In the genomic region with DNA sequence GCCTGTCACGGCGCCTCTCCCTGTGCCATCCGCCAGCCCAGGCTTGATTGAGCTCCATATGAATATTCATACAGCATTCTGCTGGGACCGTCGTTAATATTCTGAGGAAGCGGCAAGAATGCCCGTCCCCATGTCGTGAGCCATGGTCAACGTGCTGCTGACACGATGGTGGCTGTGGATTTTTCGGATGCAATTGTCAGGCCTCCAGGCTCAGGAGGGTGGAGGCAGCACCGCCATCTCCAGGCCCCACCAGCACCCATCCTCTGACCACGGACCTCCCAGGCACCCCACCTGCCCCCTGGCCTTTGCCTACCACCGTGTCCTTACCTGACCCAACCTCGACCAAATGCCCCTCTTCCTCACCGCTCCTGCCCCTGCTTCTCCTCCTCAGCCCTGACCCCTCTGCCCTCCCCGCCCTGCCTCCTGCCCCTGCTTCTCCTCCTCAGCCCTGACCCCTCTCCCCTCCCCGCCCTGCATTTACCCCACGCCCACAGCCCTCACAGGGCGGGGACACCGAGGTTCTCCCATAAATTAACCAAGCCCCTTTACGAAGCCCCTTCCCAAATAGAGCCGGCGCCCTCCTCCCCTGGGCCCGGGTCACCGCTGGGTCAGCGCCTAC, we compare ENCODE assay signal across 1 cellular context.
TF ChIP-seq lines count a peak whose summit lies in the region.

No MANE protein-coding gene starts in this region.

TF ChIP-seq in GM12878, 131 proteins besides CTCF, POLR2A, EP300 and RAD21:
- TF ChIP-seq DPF2 (IDR thresholded peaks at IDR 0.05) = no peak
- TF ChIP-seq HDGF (IDR thresholded peaks at IDR 0.05) = peak; percentile 74
- no peak for TF ChIP-seq NR2F1 (conservative IDR thresholded peaks at IDR 0.05)
- TF ChIP-seq, protein P1, sequence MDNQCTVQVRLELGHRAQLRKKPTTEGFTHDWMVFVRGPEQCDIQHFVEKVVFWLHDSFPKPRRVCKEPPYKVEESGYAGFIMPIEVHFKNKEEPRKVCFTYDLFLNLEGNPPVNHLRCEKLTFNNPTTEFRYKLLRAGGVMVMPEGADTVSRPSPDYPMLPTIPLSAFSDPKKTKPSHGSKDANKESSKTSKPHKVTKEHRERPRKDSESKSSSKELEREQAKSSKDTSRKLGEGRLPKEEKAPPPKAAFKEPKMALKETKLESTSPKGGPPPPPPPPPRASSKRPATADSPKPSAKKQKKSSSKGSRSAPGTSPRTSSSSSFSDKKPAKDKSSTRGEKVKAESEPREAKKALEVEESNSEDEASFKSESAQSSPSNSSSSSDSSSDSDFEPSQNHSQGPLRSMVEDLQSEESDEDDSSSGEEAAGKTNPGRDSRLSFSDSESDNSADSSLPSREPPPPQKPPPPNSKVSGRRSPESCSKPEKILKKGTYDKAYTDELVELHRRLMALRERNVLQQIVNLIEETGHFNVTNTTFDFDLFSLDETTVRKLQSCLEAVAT (IDR thresholded peaks at IDR 0.05) = peak; percentile 99
- TF ChIP-seq, protein P2, sequence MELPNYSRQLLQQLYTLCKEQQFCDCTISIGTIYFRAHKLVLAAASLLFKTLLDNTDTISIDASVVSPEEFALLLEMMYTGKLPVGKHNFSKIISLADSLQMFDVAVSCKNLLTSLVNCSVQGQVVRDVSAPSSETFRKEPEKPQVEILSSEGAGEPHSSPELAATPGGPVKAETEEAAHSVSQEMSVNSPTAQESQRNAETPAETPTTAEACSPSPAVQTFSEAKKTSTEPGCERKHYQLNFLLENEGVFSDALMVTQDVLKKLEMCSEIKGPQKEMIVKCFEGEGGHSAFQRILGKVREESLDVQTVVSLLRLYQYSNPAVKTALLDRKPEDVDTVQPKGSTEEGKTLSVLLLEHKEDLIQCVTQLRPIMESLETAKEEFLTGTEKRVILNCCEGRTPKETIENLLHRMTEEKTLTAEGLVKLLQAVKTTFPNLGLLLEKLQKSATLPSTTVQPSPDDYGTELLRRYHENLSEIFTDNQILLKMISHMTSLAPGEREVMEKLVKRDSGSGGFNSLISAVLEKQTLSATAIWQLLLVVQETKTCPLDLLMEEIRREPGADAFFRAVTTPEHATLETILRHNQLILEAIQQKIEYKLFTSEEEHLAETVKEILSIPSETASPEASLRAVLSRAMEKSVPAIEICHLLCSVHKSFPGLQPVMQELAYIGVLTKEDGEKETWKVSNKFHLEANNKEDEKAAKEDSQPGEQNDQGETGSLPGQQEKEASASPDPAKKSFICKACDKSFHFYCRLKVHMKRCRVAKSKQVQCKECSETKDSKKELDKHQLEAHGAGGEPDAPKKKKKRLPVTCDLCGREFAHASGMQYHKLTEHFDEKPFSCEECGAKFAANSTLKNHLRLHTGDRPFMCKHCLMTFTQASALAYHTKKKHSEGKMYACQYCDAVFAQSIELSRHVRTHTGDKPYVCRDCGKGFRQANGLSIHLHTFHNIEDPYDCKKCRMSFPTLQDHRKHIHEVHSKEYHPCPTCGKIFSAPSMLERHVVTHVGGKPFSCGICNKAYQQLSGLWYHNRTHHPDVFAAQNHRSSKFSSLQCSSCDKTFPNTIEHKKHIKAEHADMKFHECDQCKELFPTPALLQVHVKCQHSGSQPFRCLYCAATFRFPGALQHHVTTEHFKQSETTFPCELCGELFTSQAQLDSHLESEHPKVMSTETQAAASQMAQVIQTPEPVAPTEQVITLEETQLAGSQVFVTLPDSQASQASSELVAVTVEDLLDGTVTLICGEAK (IDR thresholded peaks at IDR 0.05; ENCODE audit: borderline replicate concordance) = 0 out of 2 replicates have a peak, but pooled peaks have one; percentile 30
